17 cellular contexts compared by ENCODE assay signal in the genomic region with DNA sequence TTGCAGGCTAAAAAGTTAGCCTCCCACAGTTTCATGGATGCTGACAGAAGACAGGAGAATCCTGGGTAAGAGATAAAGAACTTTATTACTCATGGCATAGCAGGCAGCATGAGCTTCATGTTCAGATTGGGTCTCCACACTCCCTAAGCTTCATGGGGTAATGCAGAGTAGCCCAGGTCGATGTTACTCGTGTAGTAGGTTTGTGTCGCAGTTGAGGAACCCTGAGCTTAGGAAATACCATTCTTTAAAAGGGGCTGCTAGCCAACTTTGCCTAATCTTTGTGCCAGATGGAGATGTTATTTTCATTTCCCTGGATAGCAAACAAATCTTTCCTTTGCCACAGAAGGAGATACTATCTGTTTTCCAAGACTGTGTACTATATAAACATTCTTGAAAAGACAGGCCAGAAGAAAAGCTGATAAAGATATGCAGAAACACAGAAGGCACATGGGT.
DNase-seq lines count a peak whose midpoint lies in the region; ATAC-seq, FAIRE-seq and TF ChIP-seq lines count a peak whose summit lies in the region.
"Had no signal": no experiment of that assay in that cellular context is flagged by ENCODE, and none has a peak within 500 bp of the region (broad histone marks: within the 10 kb centered on the region; RNA-seq: fewer than 3 reads in every experiment).

No MANE protein-coding gene starts in this region.

- DNase-seq in IMR-90, result no peak
- DNase-seq in astrocyte (ENCODE audit: low read depth), result peak; percentile 37
- DNase-seq in fibroblast of pulmonary artery (ENCODE audit: low read depth), result peak; percentile 55
- peak; percentile 24 for DNase-seq in pulmonary artery endothelial cell (ENCODE audit: low read depth, low spot score)
- DNase-seq in GM10266 (ENCODE audit: extremely low spot score), result no peak
- no peak for DNase-seq in KG1 (lab: John Stamatoyannopoulos, UW)
- DNase-seq: Karpas-422; NCI-H1105 treated with DMSO at 0.1 percent for 48 hours; NCI-H187 treated with DMSO at 0.1 percent for 48 hours; NCI-H526 treated with DMSO at 0.1 percent for 48 hours; NK-92 treated with Interleukin-12 subunit alpha and Interleukin-12 subunit beta, amount 100 ng/mL, for 24 hours; SHP77 had no signal

- H2AK9ac ChIP-seq in IMR-90 (replicated peaks; ENCODE audit: low read depth, low read length, poor library complexity), result no peak overlapping the region

- peaks cover 6% of the 10 kb centered on the region for H3K9me1 ChIP-seq in IMR-90 (ENCODE audit: insufficient read depth, low read length)

- H4K8ac ChIP-seq in IMR-90 (ENCODE audit: low read depth in 2 of 2, low read length in 2 of 2), result no peak overlapping the region

- H3K4me3 Mint-ChIP-seq in astrocyte (ENCODE audit: unreplicated experiment), result no peak overlapping the region
- H3K4me3 Mint-ChIP-seq: CD14-positive monocyte had no signal

- H3K18ac ChIP-seq in IMR-90 (ENCODE audit: low read depth, low read length), result 0 out of 2 replicates have a peak overlapping the region, but pooled peaks have one; percentile 28

- H2BK5ac ChIP-seq in IMR-90 (ENCODE audit: low read depth, low read length, poor library complexity, severe bottlenecking), result no peak overlapping the region

- H3K27me3 Mint-ChIP-seq in astrocyte (ENCODE audit: low read depth, unreplicated experiment), result no peaks in the 10 kb centered on the region

- H4K91ac ChIP-seq in IMR-90 (ENCODE audit: insufficient read depth, low read depth, low read length), result no peak overlapping the region

- H3K4me1 ChIP-seq in IMR-90 (ENCODE audit: control insufficient read depth, insufficient read depth, low read length) (peaks cover 10% of the 10 kb centered on the region), astrocyte (ENCODE audit: insufficient read depth, low read length) (peaks cover 18% of the 10 kb centered on the region)

- ATAC-seq in IMR-90 (ENCODE audit: low read depth) (no peak; the same call in 1 of the 2 replicates), HG02642 (IDR thresholded peaks at IDR 0.05; ENCODE audit: poor library complexity, unreplicated experiment) (no peak)
- ATAC-seq: HepG2 had no signal

- H3K36me3 Mint-ChIP-seq in astrocyte (ENCODE audit: low read depth, unreplicated experiment), result no peaks in the 10 kb centered on the region
- H3K36me3 Mint-ChIP-seq: CD14-positive monocyte had no signal

- H3K27ac Mint-ChIP-seq in astrocyte (ENCODE audit: unreplicated experiment), result peak overlapping the region; percentile 67
- H3K27ac Mint-ChIP-seq: CD14-positive monocyte had no signal

- H3K4me3 ChIP-seq in IMR-90 (ENCODE audit: insufficient read depth, low read depth, low read length) (no peak overlapping the region), astrocyte (ENCODE audit: insufficient read depth, low read depth, low read length) (no peak overlapping the region), fibroblast of pulmonary artery (replicated peaks; ENCODE audit: low read depth, low read length) (no peak overlapping the region)

- H3K23ac ChIP-seq in IMR-90 (ENCODE audit: low read depth, low read length), result no peak overlapping the region

- H3K79me1 ChIP-seq in IMR-90 (ENCODE audit: low read depth in 1 of 2, low read length in 2 of 2), result peaks cover 6 to 17% of the 10 kb centered on the region in 2 experiments

- in situ Hi-C loops in IMR-90 (cut with MboI; ENCODE audit: low sequenced_read_pairs), result no loop called here

- H3K79me2 ChIP-seq in astrocyte (ENCODE audit: insufficient read depth, low read length), result no peaks in the 10 kb centered on the region

- 90% methylated on average over 2 of the region's 3 CpGs; no CpG with 5 or more reads in 1 of the 2 experiments for WGBS in IMR-90 (ENCODE audit: extremely low coverage in 2 of 2, insufficient read length in 1 of 2), 2 experiments

- H3K9me3 ChIP-seq in IMR-90 (ENCODE audit: control insufficient read depth, insufficient read depth, low read length), result peaks cover 2% of the 10 kb centered on the region; the same call in 1 of the 2 replicates
- H3K9me3 ChIP-seq in astrocyte (ENCODE audit: insufficient read depth, low read depth, low read length), result no peaks in the 10 kb centered on the region

- no peaks in the 10 kb centered on the region for H3K36me3 ChIP-seq in IMR-90 (ENCODE audit: control insufficient read depth, insufficient read depth, low read length)
- H3K36me3 ChIP-seq in astrocyte (ENCODE audit: insufficient read depth, low read length), result no peaks in the 10 kb centered on the region

- H2AK5ac ChIP-seq in IMR-90 (ENCODE audit: low read depth, low read length), result 0 out of 2 replicates have a peak overlapping the region, but pooled peaks have one; percentile 6

- 0 out of 2 replicates have a peak overlapping the region, but pooled peaks have one; percentile 6 for H3K4ac ChIP-seq in IMR-90 (ENCODE audit: low read depth, low read length)

- H2BK15ac ChIP-seq in IMR-90 (ENCODE audit: low read depth, low read length), result no peak overlapping the region

- POLR2A ChIA-PET in IMR-90 (lab: Charles Lee; ENCODE audit: unreplicated experiment), result interaction anchor here (0.5 kb wide), 1 partner anchor 118 kb away, joined by 3 read pairs; the partner anchor contains the start of gene LTBP1

- no peak overlapping the region for H3K56ac ChIP-seq in IMR-90 (ENCODE audit: extremely low read depth, insufficient read depth, low read length)

- CTCF ChIA-PET in IMR-90 (lab: Yijun Ruan, JAX), result no interaction called here

- H4K5ac ChIP-seq in IMR-90 (ENCODE audit: low read depth, low read length), result no peak overlapping the region

- H3K9ac ChIP-seq in IMR-90 (ENCODE audit: low read depth, low read length) (no peak overlapping the region), astrocyte (ENCODE audit: low read length) (no peak overlapping the region)

- TF ChIP-seq RAD21 in IMR-90 (IDR thresholded peaks at IDR 0.05; ENCODE audit: low read length), result no peak

- FAIRE-seq in astrocyte (lab: Jason Lieb, UNC), result no peak
- FAIRE-seq: GM19239, H1, HepG2 had no signal

- H3K4me2 ChIP-seq in IMR-90 (ENCODE audit: low read depth, low read length), result no peak overlapping the region
- H3K4me2 ChIP-seq in astrocyte (ENCODE audit: low read length), result no peak overlapping the region

- no peak for TF ChIP-seq CTCF in IMR-90 (conservative IDR thresholded peaks at IDR 0.05; ENCODE audit: low read depth, low read length)
- TF ChIP-seq CTCF in astrocyte (IDR thresholded peaks at IDR 0.05; ENCODE audit: insufficient read depth, low read depth, low read length), result no peak
- no peak for TF ChIP-seq CTCF in fibroblast of pulmonary artery (IDR thresholded peaks at IDR 0.05; ENCODE audit: low read length, missing control alignments)
- no peak for TF ChIP-seq CTCF in GM10266 (IDR thresholded peaks at IDR 0.05; ENCODE audit: control insufficient read depth, insufficient read depth, low read depth, missing control alignments)

- H3K27ac ChIP-seq in IMR-90 (ENCODE audit: insufficient read depth, low read length), result no peak overlapping the region
- H3K27ac ChIP-seq in astrocyte (ENCODE audit: low read depth, low read length), result no peak overlapping the region

- H3K27me3 ChIP-seq in IMR-90 (ENCODE audit: control insufficient read depth, insufficient read depth, low read length), result no peaks in the 10 kb centered on the region
- no peaks in the 10 kb centered on the region for H3K27me3 ChIP-seq in astrocyte (ENCODE audit: insufficient read depth, low read length)

- no peak for TF ChIP-seq POLR2A in IMR-90 (IDR thresholded peaks at IDR 0.05; ENCODE audit: low read depth, low read length)

- no peak overlapping the region for H2BK20ac ChIP-seq in IMR-90 (ENCODE audit: low read depth, low read length)

- no peak overlapping the region for H3K14ac ChIP-seq in IMR-90 (replicated peaks; ENCODE audit: low read depth, low read length)

- H3K9me3 Mint-ChIP-seq in astrocyte (ENCODE audit: unreplicated experiment), result peaks cover 5% of the 10 kb centered on the region

- H2AFZ ChIP-seq in IMR-90 (replicated peaks; ENCODE audit: low read length, poor library complexity), result no peak overlapping the region
- no peak overlapping the region for H2AFZ ChIP-seq in astrocyte (ENCODE audit: low read depth, low read length)

- no TSS peak for BruUV-seq in IMR-90 (replicated peaks; lab: Mats Ljungman, UMichigan)

- peaks cover 40% of the 10 kb centered on the region for H3K4me1 Mint-ChIP-seq in astrocyte (ENCODE audit: low read depth, unreplicated experiment)
- H3K4me1 Mint-ChIP-seq: CD14-positive monocyte had no signal

- H2BK120ac ChIP-seq in IMR-90 (ENCODE audit: low read depth, low read length), result no peak overlapping the region

- H4K20me1 ChIP-seq in IMR-90 (ENCODE audit: insufficient read depth, low read length) (no peaks in the 10 kb centered on the region), astrocyte (ENCODE audit: insufficient read depth, low read length) (no peaks in the 10 kb centered on the region)

- dilution Hi-C loops in IMR-90 (cut with HindIII; ENCODE audit: low sequenced_read_pairs, unreplicated experiment), result no loop called here

- intact Hi-C loops in IMR-90 (cut with micrococcal nuclease), result no loop called here

TF ChIP-seq in IMR-90, 13 proteins besides CTCF, POLR2A, EP300 and RAD21 (continues in another document):
- no peak for TF ChIP-seq ELK1 (IDR thresholded peaks at IDR 0.05; ENCODE audit: borderline replicate concordance, low read depth, low read length)
- no peak for TF ChIP-seq NFE2L2 (IDR thresholded peaks at IDR 0.05; ENCODE audit: low read depth, low read length)
- TF ChIP-seq, protein P1, sequence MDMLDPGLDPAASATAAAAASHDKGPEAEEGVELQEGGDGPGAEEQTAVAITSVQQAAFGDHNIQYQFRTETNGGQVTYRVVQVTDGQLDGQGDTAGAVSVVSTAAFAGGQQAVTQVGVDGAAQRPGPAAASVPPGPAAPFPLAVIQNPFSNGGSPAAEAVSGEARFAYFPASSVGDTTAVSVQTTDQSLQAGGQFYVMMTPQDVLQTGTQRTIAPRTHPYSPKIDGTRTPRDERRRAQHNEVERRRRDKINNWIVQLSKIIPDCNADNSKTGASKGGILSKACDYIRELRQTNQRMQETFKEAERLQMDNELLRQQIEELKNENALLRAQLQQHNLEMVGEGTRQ (IDR thresholded peaks at IDR 0.05; ENCODE audit: low read depth, low read length), result no peak
- TF ChIP-seq CEBPB (IDR thresholded peaks at IDR 0.05; ENCODE audit: low read depth, low read length), result no peak
- no peak for TF ChIP-seq MAFK (IDR thresholded peaks at IDR 0.05; ENCODE audit: low read depth, low read length)
- TF ChIP-seq RCOR1 (IDR thresholded peaks at IDR 0.05; ENCODE audit: insufficient replicate concordance, low read length), result no peak
- no peak for TF ChIP-seq MXI1 (IDR thresholded peaks at IDR 0.05; ENCODE audit: borderline replicate concordance, low read depth, low read length)
- no peak for TF ChIP-seq MAZ (IDR thresholded peaks at IDR 0.05; ENCODE audit: borderline replicate concordance, low read depth, low read length)

Comparison
In these comparisons a context has a peak if more than half of its experiments do, and no peak if none do; other contexts are left out.
1. DNase-seq: peak in astrocyte (single experiment), fibroblast of pulmonary artery (single experiment) and pulmonary artery endothelial cell (single experiment); none in IMR-90 (single experiment), GM10266 (single experiment) and KG1 (single experiment).